ENCODE assay signal across 19 cellular contexts in genomic region chr3:45486926-45487325, GRCh38.
"Had no signal": no experiment of that assay in that cellular context is flagged by ENCODE, and none has a peak within 500 bp of the region (broad histone marks: within the 10 kb centered on the region; RNA-seq: fewer than 3 reads in every experiment).

No MANE protein-coding gene starts in this region.

- ATAC-seq: body of pancreas; left ventricle myocardium superior; naive thymus-derived CD8-positive, alpha-beta T cell; stimulated activated memory B cell treated with anti-CD40 and anti-IgM and Interleukin-4, amounts not matched to agents 10 μg/mL and 1 μg/mL and 100 μg/mL, for 72 hours had no signal

- H3K9me3 ChIP-seq: body of pancreas, colonic mucosa, testis had no signal

- H3K9me3 Mint-ChIP-seq: type B pancreatic cell had no signal

- H3K4me3 ChIP-seq: body of pancreas, colonic mucosa, spleen, testis had no signal

- H3K27me3 Mint-ChIP-seq: activated naive CD8-positive, alpha-beta T cell; memory B cell; naive thymus-derived CD8-positive, alpha-beta T cell; stimulated activated memory B cell treated with anti-CD40 and anti-IgM and Interleukin-4, amounts not matched to agents 10 μg/mL and 1 μg/mL and 100 μg/mL, for 72 hours; type B pancreatic cell had no signal

- H3K27ac Mint-ChIP-seq: activated naive CD8-positive, alpha-beta T cell; activated T-helper 1 cell treated with anti-CD3 and anti-CD28 coated beads, Interleukin-12 subunit alpha, Interleukin-12 subunit beta, Interleukin-2, Interleukin-4 antibody, amounts not matched to agents 30 ng/mL and 10 ng/mL and 1 ng/mL, durations not matched to agents 14 hours and 24 hours and 36 hours; endodermal cell; memory B cell; stimulated activated memory B cell treated with anti-CD40 and anti-IgM and Interleukin-4, amounts not matched to agents 10 μg/mL and 1 μg/mL and 100 μg/mL, for 72 hours; type B pancreatic cell had no signal

- H3K36me3 ChIP-seq: colonic mucosa had no signal

- DNase-seq: activated CD4-positive, alpha-beta T cell treated with anti-CD3 and anti-CD28 coated beads, Interleukin-2, amount 50 U/mL, for 4 hours; activated T-cell treated with anti-CD3 and anti-CD28 coated beads for 4 hours; amygdala; body of pancreas; colonic mucosa; endodermal cell; erythroblast; kidney; left ventricle myocardium superior; naive thymus-derived CD8-positive, alpha-beta T cell; spleen; stimulated activated CD4-positive, alpha-beta T cell treated with anti-CD3 and anti-CD28 coated beads, Interleukin-4, amount 100 ng/mL, for 4 hours; T-helper 2 cell; testis had no signal

- H3K4me3 Mint-ChIP-seq: activated naive CD8-positive, alpha-beta T cell; activated T-helper 1 cell treated with anti-CD3 and anti-CD28 coated beads, Interleukin-12 subunit alpha, Interleukin-12 subunit beta, Interleukin-2, Interleukin-4 antibody, amounts not matched to agents 30 ng/mL and 10 ng/mL and 1 ng/mL, durations not matched to agents 14 hours and 24 hours and 36 hours; endodermal cell; memory B cell; naive thymus-derived CD8-positive, alpha-beta T cell; stimulated activated memory B cell treated with anti-CD40 and anti-IgM and Interleukin-4, amounts not matched to agents 10 μg/mL and 1 μg/mL and 100 μg/mL, for 72 hours; type B pancreatic cell had no signal

- H3K4me1 ChIP-seq: body of pancreas, colonic mucosa, spleen, testis had no signal

- H3K27me3 ChIP-seq: body of pancreas, colonic mucosa, spleen, testis had no signal

- H3K4me1 Mint-ChIP-seq: endodermal cell; memory B cell; stimulated activated memory B cell treated with anti-CD40 and anti-IgM and Interleukin-4, amounts not matched to agents 10 μg/mL and 1 μg/mL and 100 μg/mL, for 72 hours had no signal
